ENCODE assay signal across 8 cellular contexts in the genomic region with DNA sequence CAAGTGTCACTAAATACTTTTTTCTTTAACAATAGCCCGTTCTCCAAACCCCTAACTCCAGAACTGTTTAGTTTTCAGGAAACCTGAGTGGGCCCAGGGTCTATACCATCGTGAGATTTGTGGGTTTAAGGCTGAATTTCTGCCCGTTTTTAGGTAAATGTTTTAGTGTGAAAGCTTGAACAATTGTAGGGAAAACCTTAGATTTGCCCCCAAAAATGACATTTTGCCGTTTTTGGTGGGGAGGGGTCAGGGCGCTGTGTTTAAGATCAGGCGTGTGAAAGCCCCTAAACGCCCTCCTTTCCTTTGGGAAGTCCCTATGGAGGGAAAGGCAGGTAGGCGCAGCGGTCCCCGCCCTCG. TPM values are rescaled to one million over a fixed set of nuclear protein-coding genes. Genes with fewer than 3 reads are reported as not detected.
A peak's percentile ranks its signal among the peaks of the same experiment; 100 is the strongest.
DNase-seq lines count a peak whose midpoint lies in the region; ATAC-seq, FAIRE-seq and TF ChIP-seq lines count a peak whose summit lies in the region.

No MANE protein-coding gene starts in this region.

- in situ Hi-C loops in HepG2 (cut with HindIII; ENCODE audit: extremely low pct_ligation_motif_present, low pct_unique_long_range_greater_than_20kb), result no loop called here
- in situ Hi-C loops in GM13977 (cut with MboI; ENCODE audit: low pct_unique_long_range_greater_than_20kb, low sequenced_read_pairs, unreplicated experiment), result no loop called here

- no peak for TF ChIP-seq RAD21 in HepG2 (CRISPR knock-in tag; IDR thresholded peaks at IDR 0.05)

- H3K9me3 Mint-ChIP-seq in activated naive CD4-positive, alpha-beta T cell treated with anti-CD3 and anti-CD28 coated beads, Interleukin-2, amount 10 ng/mL, durations not matched to agents 7 days and 5 days, result no peaks in the 10 kb centered on the region
- H3K9me3 Mint-ChIP-seq in activated T-helper 2 cell treated with anti-CD3 and anti-CD28 coated beads, Interferon-gamma antibody, Interleukin-2, Interleukin-4, amounts not matched to agents 10 μg/mL and 5 μg/mL and 100 μg/mL, durations not matched to agents 14 hours and 24 hours and 36 hours, result no peaks in the 10 kb centered on the region

- WGBS in HepG2 (ENCODE audit: low lambda C conversion rate), result 0% methylated on average over 4 of the region's 11 CpGs

- H3K36me3 ChIP-seq in HepG2 (replicated peaks in 1 of 2; ENCODE audit: control insufficient read depth in 1 of 2, insufficient read depth in 2 of 2, low read length in 2 of 2) (no peaks in the 10 kb centered on the region), tibial artery (no peaks in the 10 kb centered on the region)

- H3K27ac ChIP-seq in HepG2 (ENCODE audit: extremely low read length, insufficient read depth, low read length) (no peak overlapping the region), tibial artery (peak overlapping the region; percentile 79 to 86)

- H3K27me3 Mint-ChIP-seq in activated naive CD4-positive, alpha-beta T cell treated with anti-CD3 and anti-CD28 coated beads, Interleukin-2, amount 10 ng/mL, durations not matched to agents 7 days and 5 days, result peaks cover 4% of the 10 kb centered on the region
- no peaks in the 10 kb centered on the region for H3K27me3 Mint-ChIP-seq in activated T-helper 2 cell treated with anti-CD3 and anti-CD28 coated beads, Interferon-gamma antibody, Interleukin-2, Interleukin-4, amounts not matched to agents 10 μg/mL and 5 μg/mL and 100 μg/mL, durations not matched to agents 14 hours and 24 hours and 36 hours (ENCODE audit: low read depth)

- BruUV-seq in HepG2 (replicated peaks; lab: Mats Ljungman, UMichigan), result no TSS peak

- peaks cover 32% of the 10 kb centered on the region for H4K20me1 ChIP-seq in HepG2 (ENCODE audit: insufficient read depth, low read length)

- CTCF ChIA-PET in activated naive CD4-positive, alpha-beta T cell treated with anti-CD3 and anti-CD28 coated beads, Interleukin-2, amount 10 ng/mL, durations not matched to agents 7 days and 5 days (lab: Charles Lee), result no interaction called here
- CTCF ChIA-PET in HepG2 (lab: Yijun Ruan, JAX; ENCODE audit: low intra/inter-chr PET ratio, low total read pairs), result no interaction called here

- H3K9ac ChIP-seq in HepG2 (ENCODE audit: insufficient read depth, low read depth, low read length), result peak overlapping the region; percentile 67

- intact Hi-C loops in activated T-helper 2 cell treated with anti-CD3 and anti-CD28 coated beads, Interferon-gamma antibody, Interleukin-2, Interleukin-4, amounts not matched to agents 10 μg/mL and 5 μg/mL and 100 μg/mL, durations not matched to agents 14 hours and 24 hours and 36 hours (cut with micrococcal nuclease), result no loop called here
- intact Hi-C loops in HepG2 (cut with micrococcal nuclease; ENCODE audit: unreplicated experiment) (no loop called here), tibial artery (cut with DNase I; ENCODE audit: low total_unique reads) (loop anchor here (5.0 kb wide), 1 partner anchor 121 kb away; the partner anchor contains the start of genes KLHL28 and TOGARAM1)

- H3K4me3 ChIP-seq in HepG2 (replicated peaks in 1 of 3; ENCODE audit: insufficient read depth in 1 of 3, low read depth in 2 of 3, low read length in 3 of 3) (peak overlapping the region; percentile 53 to 81 (median 76)), tibial artery (peak overlapping the region; percentile 60 to 90)

- no peak for DNase-seq in activated naive CD4-positive, alpha-beta T cell treated with anti-CD3 and anti-CD28 coated beads, Interleukin-2, amount 10 ng/mL, durations not matched to agents 7 days and 5 days
- DNase-seq in activated naive CD4-positive, alpha-beta T cell treated with anti-CD3 and anti-CD28 coated beads, Interleukin-2, amount 50 U/mL, for 16 hours, result no peak
- no peak for DNase-seq in activated T-helper 2 cell treated with anti-CD3 and anti-CD28 coated beads, Interferon-gamma antibody, Interleukin-2, Interleukin-4, amounts not matched to agents 10 μg/mL and 5 μg/mL and 100 μg/mL, durations not matched to agents 14 hours and 24 hours and 36 hours (ENCODE audit: low spot score)
- no peak for DNase-seq in HepG2 (ENCODE audit: low spot score)
- DNase-seq in tibial artery, result no peak
- DNase-seq in GM13977 (ENCODE audit: low spot score), result no peak
- no peak for DNase-seq in NCI-H2029 (lab: John Stamatoyannopoulos, UW)
- DNase-seq in stimulated activated CD4-positive, alpha-beta T cell treated with anti-CD3 and anti-CD28 coated beads, Interleukin-1b, Interleukin-23, amount 100 ng/mL, for 48 hours, result no peak

- H3K4me1 Mint-ChIP-seq in activated naive CD4-positive, alpha-beta T cell treated with anti-CD3 and anti-CD28 coated beads, Interleukin-2, amount 10 ng/mL, durations not matched to agents 7 days and 5 days, result peaks cover 43% of the 10 kb centered on the region
- peaks cover 42% of the 10 kb centered on the region for H3K4me1 Mint-ChIP-seq in activated T-helper 2 cell treated with anti-CD3 and anti-CD28 coated beads, Interferon-gamma antibody, Interleukin-2, Interleukin-4, amounts not matched to agents 10 μg/mL and 5 μg/mL and 100 μg/mL, durations not matched to agents 14 hours and 24 hours and 36 hours (ENCODE audit: low read depth)

- TF ChIP-seq CTCF in HepG2 (CRISPR knock-in tag; IDR thresholded peaks at IDR 0.05) (no peak), tibial artery (IDR thresholded peaks at IDR 0.05) (no peak), GM13977 (IDR thresholded peaks at IDR 0.05; ENCODE audit: extremely low read depth, insufficient read depth, missing control alignments) (no peak)

- POLR2A ChIA-PET in HepG2 (lab: Yijun Ruan, JAX), result interaction anchor here (1.0 to 1.5 kb wide), 4 partner anchors 51 to 170 kb away, joined by 3 to 5 read pairs (median 4); partner anchors contain the start of genes FKBP3, KLHL28, MIS18BP1 and TOGARAM1

- peaks cover 5% of the 10 kb centered on the region for H3K36me3 Mint-ChIP-seq in activated naive CD4-positive, alpha-beta T cell treated with anti-CD3 and anti-CD28 coated beads, Interleukin-2, amount 10 ng/mL, durations not matched to agents 7 days and 5 days
- peaks cover 32% of the 10 kb centered on the region for H3K36me3 Mint-ChIP-seq in activated T-helper 2 cell treated with anti-CD3 and anti-CD28 coated beads, Interferon-gamma antibody, Interleukin-2, Interleukin-4, amounts not matched to agents 10 μg/mL and 5 μg/mL and 100 μg/mL, durations not matched to agents 14 hours and 24 hours and 36 hours (ENCODE audit: low read depth)

- H3K27me3 ChIP-seq in HepG2 (ENCODE audit: control insufficient read depth in 1 of 2, insufficient read depth in 2 of 2, low read length in 2 of 2) (no peaks in the 10 kb centered on the region), tibial artery (no peaks in the 10 kb centered on the region)

- ATAC-seq in HepG2, result peak; percentile 4; the same call in 2 of the 3 replicates

- H3K4me1 ChIP-seq in HepG2 (ENCODE audit: insufficient read depth, low read length) (peaks cover 57% of the 10 kb centered on the region), tibial artery (peaks cover 0 to 41% (median 10%) of the 10 kb centered on the region in 4 donors)

- peak overlapping the region; percentile 94 for H3K4me2 ChIP-seq in HepG2 (ENCODE audit: low read depth, low read length)

- TF ChIP-seq POLR2A in HepG2 (IDR thresholded peaks at IDR 0.05; ENCODE audit: insufficient read depth in 1 of 2, low read depth in 2 of 2, low read length in 2 of 2), result no peak

- peak overlapping the region; percentile 46 for H3K27ac Mint-ChIP-seq in activated naive CD4-positive, alpha-beta T cell treated with anti-CD3 and anti-CD28 coated beads, Interleukin-2, amount 10 ng/mL, durations not matched to agents 7 days and 5 days
- H3K27ac Mint-ChIP-seq in activated T-helper 2 cell treated with anti-CD3 and anti-CD28 coated beads, Interferon-gamma antibody, Interleukin-2, Interleukin-4, amounts not matched to agents 10 μg/mL and 5 μg/mL and 100 μg/mL, durations not matched to agents 14 hours and 24 hours and 36 hours, result peak overlapping the region; percentile 68

- H3K9me3 ChIP-seq in HepG2 (ENCODE audit: low read length), result no peaks in the 10 kb centered on the region
- H3K9me3 ChIP-seq in tibial artery, result no peaks in the 10 kb centered on the region

- peak overlapping the region; percentile 98 for H3K4me3 Mint-ChIP-seq in activated naive CD4-positive, alpha-beta T cell treated with anti-CD3 and anti-CD28 coated beads, Interleukin-2, amount 10 ng/mL, durations not matched to agents 7 days and 5 days
- H3K4me3 Mint-ChIP-seq in activated T-helper 2 cell treated with anti-CD3 and anti-CD28 coated beads, Interferon-gamma antibody, Interleukin-2, Interleukin-4, amounts not matched to agents 10 μg/mL and 5 μg/mL and 100 μg/mL, durations not matched to agents 14 hours and 24 hours and 36 hours (ENCODE audit: low read depth), result peak overlapping the region; percentile 97

- TF ChIP-seq EP300 in HepG2 (IDR thresholded peaks at IDR 0.05; ENCODE audit: low read depth in 2 of 2, low read length in 2 of 2), result no peak
- TF ChIP-seq EP300 in HepG2 (CRISPR knock-in tag; IDR thresholded peaks at IDR 0.05; ENCODE audit: borderline replicate concordance), result no peak

- peaks cover 46% of the 10 kb centered on the region for H3K79me2 ChIP-seq in HepG2 (ENCODE audit: insufficient read depth, low read length)

- peak overlapping the region; percentile 98 for H2AFZ ChIP-seq in HepG2 (ENCODE audit: low read length)

- FAIRE-seq in HepG2 (lab: Jason Lieb, UNC), result no peak

RNA-seq across cellular contexts. Expression of gene PRPF39, which starts 0.3 kb away (rescaled TPM):
- total RNA-seq in activated T-helper 2 cell treated with anti-CD3 and anti-CD28 coated beads, Interferon-gamma antibody, Interleukin-2, Interleukin-4, amounts not matched to agents 10 μg/mL and 5 μg/mL and 100 μg/mL, durations not matched to agents 14 hours and 24 hours and 36 hours, result 47.6 and 47.8 TPM in 2 replicates
- 28.8 and 44.2 TPM in 2 replicates for total RNA-seq in HepG2 (2016; rRNA removed; fragmentation: Illumina TruSeq; extraction: Trizol)
- 8.5 and 10.2 TPM in 2 replicates for total RNA-seq in HepG2 (2016; cell fraction: cytosol; rRNA removed; fragmentation: Illumina TruSeq; extraction: Trizol; ENCODE audit: low read depth)
- total RNA-seq in HepG2 (2016; cell fraction: insoluble cytoplasmic fraction; rRNA removed; fragmentation: Illumina TruSeq; extraction: Trizol), result 31.1 and 40.1 TPM in 2 replicates
- total RNA-seq in HepG2 (2016; cell fraction: membrane; rRNA removed; fragmentation: Illumina TruSeq; extraction: Trizol), result 10.9 and 11.4 TPM in 2 replicates
- total RNA-seq in HepG2 (2016; cell fraction: nucleus; rRNA removed; fragmentation: Illumina TruSeq; extraction: Trizol), result 78.2 and 85.9 TPM in 2 replicates
- 65.0 and 68.0 TPM in 2 replicates for polyA plus RNA-seq in HepG2 (2011; rRNA removed)
- polyA plus RNA-seq in HepG2 (2011; cell fraction: cytosol; rRNA removed), result 10.1 and 10.5 TPM in 2 replicates
- 138 and 158 TPM in 2 replicates for polyA plus RNA-seq in HepG2 (2011; cell fraction: nucleus; rRNA removed)
- polyA plus RNA-seq in HepG2 (2012), result 30.5 and 36.1 TPM in 2 replicates
- 2.5 and 2.8 TPM in 2 replicates for polyA plus RNA-seq in HepG2 (2016; cell fraction: cytosol; fragmentation: Illumina TruSeq; extraction: Trizol; ENCODE audit: low read depth)
- polyA plus RNA-seq in HepG2 (2016; cell fraction: insoluble cytoplasmic fraction; fragmentation: Illumina TruSeq; extraction: Trizol; ENCODE audit: low read depth), result 21.4 and 23.9 TPM in 2 replicates
- polyA plus RNA-seq in HepG2 (2016; cell fraction: membrane; fragmentation: Illumina TruSeq; extraction: Trizol; ENCODE audit: low read depth), result 4.6 and 5.1 TPM in 2 replicates
- polyA plus RNA-seq in HepG2 (2016; cell fraction: nucleus; fragmentation: Illumina TruSeq; extraction: Trizol; ENCODE audit: insufficient read depth, low read depth), result 169 and 172 TPM in 2 replicates
- 48.4 and 56.4 TPM in 2 replicates for polyA minus RNA-seq in HepG2 (2011; rRNA and poly(A)+ RNA removed; ENCODE audit: low replicate concordance)
- polyA minus RNA-seq in HepG2 (2011; cell fraction: cytosol; rRNA and poly(A)+ RNA removed), result 7.5 and 12.0 TPM in 2 replicates
- polyA minus RNA-seq in HepG2 (2011; cell fraction: nucleus; rRNA and poly(A)+ RNA removed), result 207 and 269 TPM in 2 replicates

RNA-seq across cellular contexts. Expression of gene FKBP3, which starts 50.7 kb away (rescaled TPM):
- total RNA-seq in activated T-helper 2 cell treated with anti-CD3 and anti-CD28 coated beads, Interferon-gamma antibody, Interleukin-2, Interleukin-4, amounts not matched to agents 10 μg/mL and 5 μg/mL and 100 μg/mL, durations not matched to agents 14 hours and 24 hours and 36 hours, result 78.7 and 79.1 TPM in 2 replicates
- total RNA-seq in HepG2 (2016; rRNA removed; fragmentation: Illumina TruSeq; extraction: Trizol), result 87.6 and 140 TPM in 2 replicates
- total RNA-seq in HepG2 (2016; cell fraction: cytosol; rRNA removed; fragmentation: Illumina TruSeq; extraction: Trizol; ENCODE audit: low read depth), result 27.9 and 33.0 TPM in 2 replicates
- 89.6 and 145 TPM in 2 replicates for total RNA-seq in HepG2 (2016; cell fraction: insoluble cytoplasmic fraction; rRNA removed; fragmentation: Illumina TruSeq; extraction: Trizol)
- 29.1 and 33.1 TPM in 2 replicates for total RNA-seq in HepG2 (2016; cell fraction: membrane; rRNA removed; fragmentation: Illumina TruSeq; extraction: Trizol)
- 64.8 and 67.4 TPM in 2 replicates for total RNA-seq in HepG2 (2016; cell fraction: nucleus; rRNA removed; fragmentation: Illumina TruSeq; extraction: Trizol)
- 40.2 and 57.0 TPM in 2 replicates for polyA plus RNA-seq in HepG2 (2011; rRNA removed)
- 18.8 and 31.3 TPM in 2 replicates for polyA plus RNA-seq in HepG2 (2011; cell fraction: cytosol; rRNA removed)
- 18.1 and 30.4 TPM in 2 replicates for polyA plus RNA-seq in HepG2 (2011; cell fraction: nucleus; rRNA removed)
- 75.2 and 122 TPM in 2 replicates for polyA plus RNA-seq in HepG2 (2012)
- polyA plus RNA-seq in HepG2 (2016; cell fraction: cytosol; fragmentation: Illumina TruSeq; extraction: Trizol; ENCODE audit: low read depth), result 30.8 and 31.1 TPM in 2 replicates
- 228 and 238 TPM in 2 replicates for polyA plus RNA-seq in HepG2 (2016; cell fraction: insoluble cytoplasmic fraction; fragmentation: Illumina TruSeq; extraction: Trizol; ENCODE audit: low read depth)
- 34.4 and 37.5 TPM in 2 replicates for polyA plus RNA-seq in HepG2 (2016; cell fraction: membrane; fragmentation: Illumina TruSeq; extraction: Trizol; ENCODE audit: low read depth)
- polyA plus RNA-seq in HepG2 (2016; cell fraction: nucleus; fragmentation: Illumina TruSeq; extraction: Trizol; ENCODE audit: insufficient read depth, low read depth), result 149 and 154 TPM in 2 replicates
- polyA minus RNA-seq in HepG2 (2011; rRNA and poly(A)+ RNA removed; ENCODE audit: low replicate concordance), result 3.0 and 4.9 TPM in 2 replicates
- polyA minus RNA-seq in HepG2 (2011; cell fraction: cytosol; rRNA and poly(A)+ RNA removed), result 12.1 and 13.8 TPM in 2 replicates
- polyA minus RNA-seq in HepG2 (2011; cell fraction: nucleus; rRNA and poly(A)+ RNA removed), result 38.2 and 44.6 TPM in 2 replicates

RNA-seq across cellular contexts. Expression of gene FANCM, which starts 52.1 kb away (rescaled TPM):
- 14.4 and 14.5 TPM in 2 replicates for total RNA-seq in activated T-helper 2 cell treated with anti-CD3 and anti-CD28 coated beads, Interferon-gamma antibody, Interleukin-2, Interleukin-4, amounts not matched to agents 10 μg/mL and 5 μg/mL and 100 μg/mL, durations not matched to agents 14 hours and 24 hours and 36 hours
- total RNA-seq in HepG2 (2016; rRNA removed; fragmentation: Illumina TruSeq; extraction: Trizol), result 10.4 and 13.1 TPM in 2 replicates
- total RNA-seq in HepG2 (2016; cell fraction: cytosol; rRNA removed; fragmentation: Illumina TruSeq; extraction: Trizol; ENCODE audit: low read depth), result 3.1 and 3.2 TPM in 2 replicates
- 12.1 and 12.6 TPM in 2 replicates for total RNA-seq in HepG2 (2016; cell fraction: insoluble cytoplasmic fraction; rRNA removed; fragmentation: Illumina TruSeq; extraction: Trizol)
- total RNA-seq in HepG2 (2016; cell fraction: membrane; rRNA removed; fragmentation: Illumina TruSeq; extraction: Trizol), result 3.5 and 3.6 TPM in 2 replicates
- total RNA-seq in HepG2 (2016; cell fraction: nucleus; rRNA removed; fragmentation: Illumina TruSeq; extraction: Trizol), result 27.2 and 28.4 TPM in 2 replicates
- 1.1 and 2.6 TPM in 2 replicates for polyA plus RNA-seq in HepG2 (2011; rRNA removed)
- 0.64 and 1.2 TPM in 2 replicates for polyA plus RNA-seq in HepG2 (2011; cell fraction: cytosol; rRNA removed)
- 1.5 and 2.4 TPM in 2 replicates for polyA plus RNA-seq in HepG2 (2011; cell fraction: nucleus; rRNA removed)
- polyA plus RNA-seq in HepG2 (2012), result 1.1 and 2.0 TPM in 2 replicates
- 0.54 and 0.69 TPM in 2 replicates for polyA plus RNA-seq in HepG2 (2016; cell fraction: cytosol; fragmentation: Illumina TruSeq; extraction: Trizol; ENCODE audit: low read depth)
- polyA plus RNA-seq in HepG2 (2016; cell fraction: insoluble cytoplasmic fraction; fragmentation: Illumina TruSeq; extraction: Trizol; ENCODE audit: low read depth), result 5.7 and 5.9 TPM in 2 replicates
- 0.76 and 1.6 TPM in 2 replicates for polyA plus RNA-seq in HepG2 (2016; cell fraction: membrane; fragmentation: Illumina TruSeq; extraction: Trizol; ENCODE audit: low read depth)
- polyA plus RNA-seq in HepG2 (2016; cell fraction: nucleus; fragmentation: Illumina TruSeq; extraction: Trizol; ENCODE audit: insufficient read depth, low read depth), result 13.1 and 20.1 TPM in 2 replicates
- 6.5 and 21.7 TPM in 2 replicates for polyA minus RNA-seq in HepG2 (2011; rRNA and poly(A)+ RNA removed; ENCODE audit: low replicate concordance)
- polyA minus RNA-seq in HepG2 (2011; cell fraction: cytosol; rRNA and poly(A)+ RNA removed), result 3.1 and 4.5 TPM in 2 replicates
- polyA minus RNA-seq in HepG2 (2011; cell fraction: nucleus; rRNA and poly(A)+ RNA removed), result 13.9 and 19.7 TPM in 2 replicates
